ENCODE assay signal across 9 cellular contexts in the genomic region with DNA sequence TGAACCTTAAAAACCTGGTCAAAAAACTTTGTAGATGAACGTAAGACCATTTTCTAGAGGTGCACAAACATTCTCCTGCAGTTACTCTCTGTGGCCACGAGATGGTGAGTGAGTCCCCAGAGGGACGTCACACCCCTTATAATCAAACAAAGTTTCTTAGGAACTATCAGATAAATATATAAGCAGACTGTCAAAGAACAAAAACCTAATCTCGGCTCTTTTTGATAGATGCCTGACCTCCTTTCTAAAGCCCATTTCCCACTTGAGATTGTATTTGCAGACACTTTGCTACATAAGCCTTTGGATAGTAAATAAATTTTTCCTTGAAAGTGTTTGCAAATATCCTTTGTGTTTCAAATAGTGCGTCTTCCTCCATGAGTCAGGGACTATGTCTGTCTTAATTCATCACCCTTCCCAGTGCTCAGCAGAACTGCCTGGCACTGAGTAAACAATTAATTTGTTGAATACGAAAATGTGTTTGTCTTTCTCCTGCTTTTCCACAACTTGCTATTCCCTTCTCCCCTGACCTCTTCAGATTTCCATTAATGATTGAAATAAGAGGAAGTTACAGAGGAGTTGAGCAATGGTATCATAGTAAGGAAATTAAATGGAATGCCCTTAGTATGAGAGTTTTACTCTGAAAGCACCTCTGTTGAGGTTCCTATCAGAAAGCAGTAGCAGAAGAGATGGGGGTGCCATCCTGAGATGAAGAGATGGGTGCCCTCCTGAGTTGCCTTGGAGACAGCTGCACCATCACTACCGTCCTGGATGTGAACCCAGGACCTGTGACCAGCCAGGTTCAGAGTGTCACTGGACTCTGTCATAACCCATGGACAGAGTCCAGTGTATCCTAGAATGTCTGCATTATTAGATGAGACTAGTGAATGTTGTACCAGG. TPM values are rescaled to one million over a fixed set of nuclear protein-coding genes. Genes with fewer than 3 reads are reported as not detected.
DNase-seq lines count a peak whose midpoint lies in the region; ATAC-seq and TF ChIP-seq lines count a peak whose summit lies in the region.
"Had no signal": no experiment of that assay in that cellular context is flagged by ENCODE, and none has a peak within 500 bp of the region (broad histone marks: within the 10 kb centered on the region; RNA-seq: fewer than 3 reads in every experiment).

No MANE protein-coding gene starts in this region.

- H3K27ac ChIP-seq in dorsolateral prefrontal cortex (peak overlapping the region in 7 of 59 donors; percentile 7 to 44 (median 11)), lower lobe of right lung (no peak overlapping the region)

- DNase-seq in NCI-H1417 (lab: John Stamatoyannopoulos, UW) (peak; percentile 27 to 68 (median 34)), NCI-H1417 treated with DMSO at 0.1 percent for 48 hours (lab: John Stamatoyannopoulos, UW) (no peak), LHCN-M2 (ENCODE audit: low read depth) (peak; percentile 33), SW480 (ENCODE audit: low spot score) (peak; percentile 36), dorsolateral prefrontal cortex (peak in 1 of 10 donors; percentile 17), lower lobe of right lung (no peak), NCI-H2081 treated with DMSO at 0.1 percent for 48 hours (lab: John Stamatoyannopoulos, UW) (no peak)

- H3K4me1 ChIP-seq in lower lobe of right lung = peaks cover 20% of the 10 kb centered on the region

- peaks cover 17% of the 10 kb centered on the region for H3K36me3 ChIP-seq in lower lobe of right lung

- H3K27me3 ChIP-seq in dorsolateral prefrontal cortex (no peaks in the 10 kb centered on the region), lower lobe of right lung (ENCODE audit: low read depth) (no peaks in the 10 kb centered on the region)
- H3K27me3 ChIP-seq: BLaER1 treated with 17β-estradiol and CSF1 and Interleukin-3, amounts not matched to agents 10 nM and 100 nM had no signal

- no peaks in the 10 kb centered on the region for H3K9me3 ChIP-seq in lower lobe of right lung
- H3K9me3 ChIP-seq: BLaER1 treated with 17β-estradiol and CSF1 and Interleukin-3, amounts not matched to agents 10 nM and 100 nM had no signal

- TF ChIP-seq CTCF in dorsolateral prefrontal cortex (IDR thresholded peaks at IDR 0.05 in 54 of 56, conservative IDR thresholded peaks at IDR 0.05 in 2 of 56; ENCODE audit: low read depth in 1 of 56, partially characterized antibody in 56 of 56) (peak; percentile 53 to 90 (median 81)), lower lobe of right lung (IDR thresholded peaks at IDR 0.05) (peak; percentile 84)

- ATAC-seq in GM21515 (IDR thresholded peaks at IDR 0.05; ENCODE audit: unreplicated experiment) (peak; percentile 67), lower lobe of right lung (peak; percentile 84 to 88)

- intact Hi-C loops in dorsolateral prefrontal cortex (cut with DNase I) (loop anchor here (5.0 to 10.0 kb wide), 2 partner anchors 135 to 212 kb away; a partner anchor contains a TSS), lower lobe of right lung (cut with DNase I) (no loop called here)

- no peak overlapping the region for H3K4me3 ChIP-seq in dorsolateral prefrontal cortex
- no peak overlapping the region for H3K4me3 ChIP-seq in lower lobe of right lung
- H3K4me3 ChIP-seq: BLaER1 treated with 17β-estradiol and CSF1 and Interleukin-3, amounts not matched to agents 10 nM and 100 nM had no signal

RNA-seq across cellular contexts. Expression of a gene that starts 57.8 kb away (rescaled TPM):
- 0.29 and 0.51 TPM in 2 replicates for total RNA-seq in LHCN-M2 (2014; rRNA removed)
- polyA plus RNA-seq in LHCN-M2 (2012) = 0.11 TPM
- 10 to 100 TPM in 111 of 120 experiments, 1 to 10 TPM in 9; 6.1 to 24.9 (median 12.8) TPM for total RNA-seq in dorsolateral prefrontal cortex
- total RNA-seq in lower lobe of right lung = 12.0 TPM

Comparison
In these comparisons a context has a peak if more than half of its experiments do, and no peak if none do; other contexts are left out.
1. DNase-seq: peak in NCI-H1417 (3 of 3), LHCN-M2 (single experiment) and SW480 (single experiment); none in NCI-H1417 treated with DMSO at 0.1 percent for 48 hours (single experiment), lower lobe of right lung (single experiment) and NCI-H2081 treated with DMSO at 0.1 percent for 48 hours (single experiment).